8 cellular contexts compared by ENCODE assay signal in genomic region chr2:200811336-200812121, GRCh38. TPM values are rescaled to one million over a fixed set of nuclear protein-coding genes. Genes with fewer than 3 reads are reported as not detected.
DNase-seq lines count a peak whose midpoint lies in the region; ATAC-seq, FAIRE-seq and TF ChIP-seq lines count a peak whose summit lies in the region.

TSS of gene BZW1 (plus strand) at chr2:200811910. CDS start at chr2:200813218, 1,308 bp downstream.

- peaks cover 5 to 47% of the 10 kb centered on the region in 2 donors for H3K4me1 ChIP-seq in adrenal gland (replicated peaks in 1 of 2)
- H3K4me1 ChIP-seq in heart left ventricle: peaks cover 6 to 48% (median 33%) of the 10 kb centered on the region in 12 donors
- H3K4me1 ChIP-seq in upper lobe of left lung: peaks cover 36 to 44% (median 38%) of the 10 kb centered on the region in 4 donors

- ATAC-seq in HG02852 (IDR thresholded peaks at IDR 0.05; ENCODE audit: unreplicated experiment): peak; percentile 77
- peak; percentile 93 to 95 (median 94) for ATAC-seq in heart left ventricle
- ATAC-seq in upper lobe of left lung (ENCODE audit: low FRiP score in 2 of 2): peak; percentile 96 to 98

- no peak for TF ChIP-seq CTCF in adrenal gland (IDR thresholded peaks at IDR 0.05)
- no peak for TF ChIP-seq CTCF in heart left ventricle (IDR thresholded peaks at IDR 0.05)
- no peak for TF ChIP-seq CTCF in upper lobe of left lung (IDR thresholded peaks at IDR 0.05)

- TF ChIP-seq POLR2A in GM12892 (IDR thresholded peaks at IDR 0.05; ENCODE audit: low read depth, low read length): peak; percentile 99
- peak; percentile 96 to 97 for TF ChIP-seq POLR2A in adrenal gland (IDR thresholded peaks at IDR 0.05)
- peak; percentile 49 to 91 for TF ChIP-seq POLR2A in heart left ventricle (IDR thresholded peaks at IDR 0.05)
- TF ChIP-seq POLR2A in upper lobe of left lung (IDR thresholded peaks at IDR 0.05): peak; percentile 78 to 99 (median 96)

- peak within 1 kb of the TSS; percentile 80 to 87 (median 84) for H3K4me3 ChIP-seq in adrenal gland
- peak within 1 kb of the TSS; percentile 60 to 99 (median 96) for H3K4me3 ChIP-seq in heart left ventricle
- H3K4me3 ChIP-seq in upper lobe of left lung: peak within 1 kb of the TSS; percentile 86 to 99 (median 90)

- H3K27ac ChIP-seq in adrenal gland: peak within 1 kb of the TSS; percentile 95 to 99 (median 96)
- peak within 1 kb of the TSS; percentile 93 to 99 (median 98) for H3K27ac ChIP-seq in heart left ventricle
- peak within 1 kb of the TSS; percentile 96 to 100 (median 98) for H3K27ac ChIP-seq in upper lobe of left lung

- H3K27me3 ChIP-seq in adrenal gland: no peaks in the 10 kb centered on the region
- no peaks in the 10 kb centered on the region for H3K27me3 ChIP-seq in heart left ventricle
- H3K27me3 ChIP-seq in upper lobe of left lung: no peaks in the 10 kb centered on the region

- H3K36me3 ChIP-seq in adrenal gland (replicated peaks in 1 of 2) (peaks cover 0 to 27% of the 10 kb centered on the region in 2 donors), heart left ventricle (peaks cover 0 to 35% (median 33%) of the 10 kb centered on the region in 9 donors), upper lobe of left lung (peaks cover 12 to 30% (median 24%) of the 10 kb centered on the region in 4 donors)

- 0 to 1% (median 0%) methylated on average over 32 to 74 of the region's 74 CpGs for WGBS in adrenal gland, 4 donors
- WGBS in heart left ventricle, 4 donors: 0 to 1% (median 0%) methylated on average over 53 to 74 of the region's 74 CpGs
- WGBS in upper lobe of left lung, 2 donors: 0% methylated on average over 18 to 57 of the region's 74 CpGs

- intact Hi-C loops in adrenal gland (cut with DNase I) (loop anchor here in 1 of 2 donors (10.0 kb wide), 1 partner anchor 97 kb away; no protein-coding TSS in a partner anchor), heart left ventricle (cut with DNase I) (loop anchor here (1.0 to 5.0 kb wide), 9 partner anchors 51 to 899 kb away; partner anchors contain the start of genes CLK1 (in 6 of the 10), NIF3L1 (in 2 of the 10), PPIL3 (in 2 of the 10) and C2orf69 (in 1 of the 10)), posterior cingulate gyrus (cut with DNase I) (loop anchor here (2.0 kb wide), 1 partner anchor 99 kb away; no protein-coding TSS in a partner anchor)

- FAIRE-seq in GM12892 (lab: Jason Lieb, UNC): peak; percentile 97

- DNase-seq in GM12892 (ENCODE audit: insufficient read length) (peak; percentile 85), NCI-H146 (lab: John Stamatoyannopoulos, UW) (peak; percentile 92), T-helper 1 cell (peak; percentile 94 to 97 (median 96)), adrenal gland (peak; percentile 97 to 98 (median 98)), heart left ventricle (peak; percentile 97 to 98 (median 97)), posterior cingulate gyrus (peak; percentile 94 to 99 (median 96)), upper lobe of left lung (peak; percentile 94 to 97)

- H3K9me3 ChIP-seq in adrenal gland (replicated peaks in 1 of 3) (no peaks in the 10 kb centered on the region), heart left ventricle (no peaks in the 10 kb centered on the region), upper lobe of left lung (no peaks in the 10 kb centered on the region)

- TF ChIP-seq EP300 in upper lobe of left lung (IDR thresholded peaks at IDR 0.05): peak in 1 of 4 donors; percentile 43

RNA-seq across cellular contexts. Expression of gene BZW1, which starts in this region (rescaled TPM):
- 217 TPM for polyA plus RNA-seq in GM12892 (2012; ENCODE audit: missing spikeins)
- 100 to 1,000 TPM in 7 of 8 donors, 10 to 100 TPM in 1; 98.6 to 631 (median 193) TPM for total RNA-seq in adrenal gland
- 100 to 1,000 TPM in 1 of 3 donors, 10 to 100 TPM in 2; 28.4 to 511 (median 30.2) TPM for polyA plus RNA-seq in adrenal gland
- total RNA-seq in heart left ventricle: 100 to 1,000 TPM in 2 of 9 donors, 10 to 100 TPM in 7; 60.0 to 147 (median 87.3) TPM
- polyA plus RNA-seq in heart left ventricle: 100 to 1,000 TPM in 1 of 2 donors, 10 to 100 TPM in 1; 10.7 to 111 TPM
- 100 to 1,000 TPM in 4 of 6 donors, 10 to 100 TPM in 2; 80.7 to 327 (median 160) TPM for total RNA-seq in upper lobe of left lung

Comparison
In these comparisons a context has a peak if more than half of its experiments do, and no peak if none do; other contexts are left out.
1. Peak in every context shown above with its lines: DNase-seq, ATAC-seq, H3K4me3 ChIP-seq and H3K27ac ChIP-seq.